14 cellular contexts compared by ENCODE assay signal in genomic region chr5:100517301-100517974, GRCh38. TPM values are rescaled to one million over a fixed set of nuclear protein-coding genes. Genes with fewer than 3 reads are reported as not detected.
A peak's percentile ranks its signal among the peaks of the same experiment; 100 is the strongest.
DNase-seq lines count a peak whose midpoint lies in the region; ATAC-seq and TF ChIP-seq lines count a peak whose summit lies in the region.
"Had no signal": no experiment of that assay in that cellular context is flagged by ENCODE, and none has a peak within 500 bp of the region (broad histone marks: within the 10 kb centered on the region; RNA-seq: fewer than 3 reads in every experiment).

No MANE protein-coding gene starts in this region.

- TF ChIP-seq CTCF in LNCaP clone FGC (IDR thresholded peaks at IDR 0.05; ENCODE audit: control insufficient read depth, extremely low read depth, insufficient read depth) (no peak), esophagus squamous epithelium (IDR thresholded peaks at IDR 0.05) (peak in 3 of 6 experiments; percentile 41 to 55 (median 43))

- WGBS in esophagus squamous epithelium, 2 donors = 33 to 37% methylated on average over 1 to 2 of the region's 5 CpGs

- TF ChIP-seq POLR2A in esophagus squamous epithelium (IDR thresholded peaks at IDR 0.05) = no peak

- no peaks in the 10 kb centered on the region for H3K27me3 ChIP-seq in esophagus squamous epithelium
- H3K27me3 ChIP-seq: gastrocnemius medialis, vagina had no signal

- H3K36me3 ChIP-seq in esophagus squamous epithelium = no peaks in the 10 kb centered on the region
- H3K36me3 ChIP-seq: gastrocnemius medialis, vagina had no signal

- H3K9me3 ChIP-seq in esophagus squamous epithelium = peaks cover 0 to 9% (median 0%) of the 10 kb centered on the region in 3 donors
- H3K9me3 ChIP-seq: gastrocnemius medialis, vagina had no signal

- H3K4me3 ChIP-seq in LNCaP clone FGC (ENCODE audit: low read depth, low read length) (no peak overlapping the region), esophagus squamous epithelium (no peak overlapping the region)
- H3K4me3 ChIP-seq: gastrocnemius medialis, vagina had no signal

- no peak for ATAC-seq in GM18873 (IDR thresholded peaks at IDR 0.05; ENCODE audit: low FRiP score, unreplicated experiment)
- ATAC-seq in GM18502 (IDR thresholded peaks at IDR 0.05; ENCODE audit: poor library complexity, unreplicated experiment) = no peak
- ATAC-seq in GM19467 (IDR thresholded peaks at IDR 0.05; ENCODE audit: unreplicated experiment) = no peak
- ATAC-seq: Panc1 had no signal

- intact Hi-C loops in esophagus squamous epithelium (cut with DNase I) = no loop called here

- peaks cover 0 to 23% (median 0%) of the 10 kb centered on the region in 3 donors for H3K4me1 ChIP-seq in esophagus squamous epithelium
- H3K4me1 ChIP-seq: gastrocnemius medialis, vagina had no signal

- DNase-seq in DMS53 (lab: John Stamatoyannopoulos, UW) = peak; percentile 99
- DNase-seq in LNCaP clone FGC (ENCODE audit: low read depth) = peak; percentile 8
- DNase-seq in NCI-H524 (lab: John Stamatoyannopoulos, UW) = peak; percentile 22 to 84
- peak; percentile 1 for DNase-seq in esophagus squamous epithelium (lab: John Stamatoyannopoulos, UW)
- DNase-seq in stimulated activated CD4-positive, alpha-beta T cell treated with anti-CD3 and anti-CD28 coated beads, Interleukin-4, amount 100 ng/mL, for 1 hour = no peak
- DNase-seq: activated effector memory CD4-positive, alpha-beta T cell treated with anti-CD3 and anti-CD28 coated beads, Interleukin-2, amount 50 U/mL, for 16 hours; AML-193; gastrocnemius medialis; mesenchymal stem cell had no signal

- H3K27ac ChIP-seq in esophagus squamous epithelium = no peak overlapping the region
- H3K27ac ChIP-seq: gastrocnemius medialis, vagina had no signal

RNA-seq across cellular contexts. Expression of gene FAM174A, which starts 17.7 kb away (rescaled TPM):
- total RNA-seq in esophagus squamous epithelium = 10 to 100 TPM; 24.0 to 49.7 (median 32.4) TPM
